In genomic region chr12:130350715-130351114, GRCh38 we compare ENCODE assay signal across 2 cellular contexts.
A peak's percentile ranks its signal among the peaks of the same experiment; 100 is the strongest.
TF ChIP-seq lines count a peak whose summit lies in the region.

No MANE protein-coding gene starts in this region.

TF ChIP-seq in liver, 16 proteins besides CTCF, POLR2A, EP300 and RAD21:
- TF ChIP-seq RXRA (IDR thresholded peaks at IDR 0.05) (peak in 1 of 2 donors; percentile 38), FOXA1 (IDR thresholded peaks at IDR 0.05) (no peak), EGR1 (IDR thresholded peaks at IDR 0.05; ENCODE audit: low read depth in 2 of 2) (no peak), HNF4G (IDR thresholded peaks at IDR 0.05) (no peak), NR2F2 (IDR thresholded peaks at IDR 0.05) (peak; percentile 80), GABPA (IDR thresholded peaks at IDR 0.05 in 1 of 2, conservative IDR thresholded peaks at IDR 0.05 in 1 of 2) (no peak)
- TF ChIP-seq, protein P1, sequence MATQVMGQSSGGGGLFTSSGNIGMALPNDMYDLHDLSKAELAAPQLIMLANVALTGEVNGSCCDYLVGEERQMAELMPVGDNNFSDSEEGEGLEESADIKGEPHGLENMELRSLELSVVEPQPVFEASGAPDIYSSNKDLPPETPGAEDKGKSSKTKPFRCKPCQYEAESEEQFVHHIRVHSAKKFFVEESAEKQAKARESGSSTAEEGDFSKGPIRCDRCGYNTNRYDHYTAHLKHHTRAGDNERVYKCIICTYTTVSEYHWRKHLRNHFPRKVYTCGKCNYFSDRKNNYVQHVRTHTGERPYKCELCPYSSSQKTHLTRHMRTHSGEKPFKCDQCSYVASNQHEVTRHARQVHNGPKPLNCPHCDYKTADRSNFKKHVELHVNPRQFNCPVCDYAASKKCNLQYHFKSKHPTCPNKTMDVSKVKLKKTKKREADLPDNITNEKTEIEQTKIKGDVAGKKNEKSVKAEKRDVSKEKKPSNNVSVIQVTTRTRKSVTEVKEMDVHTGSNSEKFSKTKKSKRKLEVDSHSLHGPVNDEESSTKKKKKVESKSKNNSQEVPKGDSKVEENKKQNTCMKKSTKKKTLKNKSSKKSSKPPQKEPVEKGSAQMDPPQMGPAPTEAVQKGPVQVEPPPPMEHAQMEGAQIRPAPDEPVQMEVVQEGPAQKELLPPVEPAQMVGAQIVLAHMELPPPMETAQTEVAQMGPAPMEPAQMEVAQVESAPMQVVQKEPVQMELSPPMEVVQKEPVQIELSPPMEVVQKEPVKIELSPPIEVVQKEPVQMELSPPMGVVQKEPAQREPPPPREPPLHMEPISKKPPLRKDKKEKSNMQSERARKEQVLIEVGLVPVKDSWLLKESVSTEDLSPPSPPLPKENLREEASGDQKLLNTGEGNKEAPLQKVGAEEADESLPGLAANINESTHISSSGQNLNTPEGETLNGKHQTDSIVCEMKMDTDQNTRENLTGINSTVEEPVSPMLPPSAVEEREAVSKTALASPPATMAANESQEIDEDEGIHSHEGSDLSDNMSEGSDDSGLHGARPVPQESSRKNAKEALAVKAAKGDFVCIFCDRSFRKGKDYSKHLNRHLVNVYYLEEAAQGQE (IDR thresholded peaks at IDR 0.05) = peak; percentile 79

TF ChIP-seq in HepG2, 621 proteins besides CTCF, POLR2A, EP300 and RAD21:
- TF ChIP-seq ZNF672 (CRISPR knock-in tag; IDR thresholded peaks at IDR 0.05) = no peak
- TF ChIP-seq CENPX (CRISPR knock-in tag; IDR thresholded peaks at IDR 0.05) = no peak
- no peak for TF ChIP-seq ZNF598 (CRISPR knock-in tag; IDR thresholded peaks at IDR 0.05; ENCODE audit: borderline replicate concordance)
